In the genomic region with DNA sequence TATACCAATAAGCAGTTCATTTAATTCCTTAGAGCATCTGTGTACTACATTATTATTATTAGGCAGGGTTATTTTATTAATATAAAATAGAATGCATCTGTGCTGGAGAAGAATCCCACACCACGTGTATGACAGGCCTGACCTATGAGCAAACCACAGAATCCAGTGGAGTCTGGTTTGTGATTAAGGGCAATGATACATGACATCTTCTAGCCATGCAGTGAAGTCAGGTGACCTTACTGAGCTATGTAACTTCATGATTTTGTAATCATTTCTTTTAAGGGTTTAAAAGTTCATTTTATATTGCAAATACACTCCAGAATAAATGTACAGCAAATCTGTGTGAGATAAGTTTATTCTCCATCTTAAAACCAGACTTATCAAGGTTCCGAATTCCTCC, we compare ENCODE assay signal across 1 cellular context.
TF ChIP-seq lines count a peak whose summit lies in the region.

No MANE protein-coding gene starts in this region.

TF ChIP-seq in IMR-90, 13 proteins besides CTCF, POLR2A, EP300 and RAD21:
- TF ChIP-seq BHLHE40 (IDR thresholded peaks at IDR 0.05; ENCODE audit: low read depth, low read length): no peak
- TF ChIP-seq RCOR1 (IDR thresholded peaks at IDR 0.05; ENCODE audit: insufficient replicate concordance, low read length): no peak
- no peak for TF ChIP-seq ELK1 (IDR thresholded peaks at IDR 0.05; ENCODE audit: borderline replicate concordance, low read depth, low read length)
- TF ChIP-seq, protein P1, sequence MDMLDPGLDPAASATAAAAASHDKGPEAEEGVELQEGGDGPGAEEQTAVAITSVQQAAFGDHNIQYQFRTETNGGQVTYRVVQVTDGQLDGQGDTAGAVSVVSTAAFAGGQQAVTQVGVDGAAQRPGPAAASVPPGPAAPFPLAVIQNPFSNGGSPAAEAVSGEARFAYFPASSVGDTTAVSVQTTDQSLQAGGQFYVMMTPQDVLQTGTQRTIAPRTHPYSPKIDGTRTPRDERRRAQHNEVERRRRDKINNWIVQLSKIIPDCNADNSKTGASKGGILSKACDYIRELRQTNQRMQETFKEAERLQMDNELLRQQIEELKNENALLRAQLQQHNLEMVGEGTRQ (IDR thresholded peaks at IDR 0.05; ENCODE audit: low read depth, low read length): no peak
- TF ChIP-seq SMC3 (IDR thresholded peaks at IDR 0.05; ENCODE audit: low read depth, low read length): no peak
- no peak for TF ChIP-seq MAZ (IDR thresholded peaks at IDR 0.05; ENCODE audit: borderline replicate concordance, low read depth, low read length)
- no peak for TF ChIP-seq CEBPB (IDR thresholded peaks at IDR 0.05; ENCODE audit: low read depth, low read length)
- no peak for TF ChIP-seq MXI1 (IDR thresholded peaks at IDR 0.05; ENCODE audit: borderline replicate concordance, low read depth, low read length)
- no peak for TF ChIP-seq NFE2L2 (IDR thresholded peaks at IDR 0.05; ENCODE audit: low read depth, low read length)
- TF ChIP-seq CHD1 (IDR thresholded peaks at IDR 0.05; ENCODE audit: low read depth, low read length): no peak
- TF ChIP-seq FOS (IDR thresholded peaks at IDR 0.05; ENCODE audit: low read depth, low read length): no peak
- no peak for TF ChIP-seq MAFK (IDR thresholded peaks at IDR 0.05; ENCODE audit: low read depth, low read length)
- TF ChIP-seq RFX5 (IDR thresholded peaks at IDR 0.05; ENCODE audit: low read depth, low read length): no peak
